12 cellular contexts compared by ENCODE assay signal in genomic region chr18:31513189-31513907, GRCh38. TPM values are rescaled to one million over a fixed set of nuclear protein-coding genes. Genes with fewer than 3 reads are reported as not detected.
DNase-seq lines count a peak whose midpoint lies in the region; ATAC-seq, FAIRE-seq and TF ChIP-seq lines count a peak whose summit lies in the region.
"Had no signal": no experiment of that assay in that cellular context is flagged by ENCODE, and none has a peak within 500 bp of the region (broad histone marks: within the 10 kb centered on the region; RNA-seq: fewer than 3 reads in every experiment).

No MANE protein-coding gene starts in this region.

- H3K14ac ChIP-seq in H1 (ENCODE audit: insufficient read length): no peak overlapping the region

- H3K27me3 Mint-ChIP-seq in Caco-2 (ENCODE audit: insufficient read depth, unreplicated experiment): no peaks in the 10 kb centered on the region

- BruUV-seq in Caco-2 (replicated peaks; lab: Mats Ljungman, UMichigan): no TSS peak

- TF ChIP-seq CTCF in Caco-2 (IDR thresholded peaks at IDR 0.05; ENCODE audit: insufficient read depth in 1 of 2, low read depth in 1 of 2, low read length in 1 of 2, severe bottlenecking in 1 of 2, unreplicated experiment in 1 of 2) (no peak), H1 (IDR thresholded peaks at IDR 0.05; ENCODE audit: control extremely low read depth in 1 of 3, insufficient read depth in 1 of 3, low read depth in 1 of 3, low read length in 3 of 3) (no peak)

- no peak overlapping the region for H3K27ac ChIP-seq in H1 (ENCODE audit: low read depth, low read length)
- H3K27ac ChIP-seq in mesodermal cell (ENCODE audit: low read depth, low read length, severe bottlenecking): peak overlapping the region; percentile 91

- no peak overlapping the region for H3K4me2 ChIP-seq in H1 (ENCODE audit: insufficient read depth in 1 of 2, low read depth in 2 of 2, low read length in 2 of 2)

- no peak overlapping the region for H2AFZ ChIP-seq in H1 (ENCODE audit: low read length)

- DNase-seq in Caco-2 (peak; percentile 49 to 52), LoVo (ENCODE audit: low spot score) (peak; percentile 82), H1 (ENCODE audit: low read depth in 1 of 2, low spot score in 2 of 2) (no peak), NCI-H446 (lab: John Stamatoyannopoulos, UW) (no peak)
- DNase-seq in stimulated activated CD4-positive, alpha-beta T cell treated with anti-CD3 and anti-CD28 coated beads, Interleukin-12 subunit alpha, Interleukin-12 subunit beta, amount 100 ng/mL, for 4 hours: no peak
- DNase-seq in activated CD4-positive, alpha-beta T cell treated with anti-CD3 and anti-CD28 coated beads, Interleukin-2, amount 50 U/mL, for 48 hours: no peak
- DNase-seq: activated naive CD4-positive, alpha-beta T cell; GF-D8; NCI-H69 had no signal

- H4K91ac ChIP-seq in H1 (replicated peaks; ENCODE audit: insufficient read length, low read length): no peak overlapping the region

- no peaks in the 10 kb centered on the region for H3K9me3 Mint-ChIP-seq in Caco-2 (ENCODE audit: unreplicated experiment)
- H3K9me3 Mint-ChIP-seq: stimulated activated memory B cell treated with anti-CD40 and anti-IgM and Interleukin-4, amounts not matched to agents 10 μg/mL and 1 μg/mL and 100 μg/mL, for 72 hours had no signal

- no peak overlapping the region for H3K18ac ChIP-seq in H1 (ENCODE audit: extremely low read depth, low read length)

- ATAC-seq in HG02981 (IDR thresholded peaks at IDR 0.05; ENCODE audit: unreplicated experiment): no peak
- ATAC-seq: stimulated activated memory B cell treated with anti-CD40 and anti-IgM and Interleukin-4, amounts not matched to agents 10 μg/mL and 1 μg/mL and 100 μg/mL, for 72 hours had no signal

- no peaks in the 10 kb centered on the region for H3K36me3 Mint-ChIP-seq in Caco-2 (ENCODE audit: insufficient read depth, unreplicated experiment)
- H3K36me3 Mint-ChIP-seq: stimulated activated memory B cell treated with anti-CD40 and anti-IgM and Interleukin-4, amounts not matched to agents 10 μg/mL and 1 μg/mL and 100 μg/mL, for 72 hours had no signal

- peak overlapping the region; percentile 58 for H3K4me3 Mint-ChIP-seq in Caco-2 (ENCODE audit: unreplicated experiment)
- H3K4me3 Mint-ChIP-seq: stimulated activated memory B cell treated with anti-CD40 and anti-IgM and Interleukin-4, amounts not matched to agents 10 μg/mL and 1 μg/mL and 100 μg/mL, for 72 hours had no signal

- TF ChIP-seq EP300 in H1 (IDR thresholded peaks at IDR 0.05; ENCODE audit: borderline replicate concordance in 1 of 2, low read depth in 2 of 2, low read length in 2 of 2): no peak

- no peak overlapping the region for H2BK20ac ChIP-seq in H1 (ENCODE audit: low read length)

- H3K23me2 ChIP-seq in H1 (ENCODE audit: low read depth, low read length): no peaks in the 10 kb centered on the region; the same call in 1 of the 2 replicates

- intact Hi-C loops in Caco-2 (cut with micrococcal nuclease; ENCODE audit: unreplicated experiment): loop anchor here (2.0 to 5.0 kb wide), 5 partner anchors 15 to 306 kb away; partner anchors contain the start of gene DSG2

- WGBS in H1 (ENCODE audit: extremely low coverage in 1 of 2, insufficient coverage in 1 of 2, insufficient read length in 1 of 2, insufficient replicate concordance in 2 of 2, low coverage in 1 of 2, low lambda C conversion rate in 2 of 2, missing lambda C conversion rate in 1 of 2), 2 experiments: 79% methylated on average over 3 of the region's 3 CpGs; no CpG with 5 or more reads in 1 of the 2 experiments
- WGBS in mesodermal cell (ENCODE audit: insufficient coverage in 2 of 2), 2 experiments: 0 to 45% methylated on average over 1 to 3 of the region's 3 CpGs

- POLR2A ChIA-PET in Caco-2 (lab: Charles Lee): no interaction called here
- POLR2A ChIA-PET in H1 (lab: Charles Lee; ENCODE audit: partially characterized antibody): interaction anchor here (0.6 kb wide), 2 partner anchors 80 to 1859 kb away, joined by 3 read pairs; no protein-coding TSS in a partner anchor

- H3K9me3 ChIP-seq in Caco-2 (no peaks in the 10 kb centered on the region), H1 (ENCODE audit: insufficient read depth in 2 of 2, low read depth in 1 of 2, low read length in 1 of 2) (no peaks in the 10 kb centered on the region), mesodermal cell (ENCODE audit: control insufficient read depth, low read length) (no peaks in the 10 kb centered on the region)

- H4K5ac ChIP-seq in H1 (ENCODE audit: insufficient read length, low read depth, low read length): no peak overlapping the region

- H2AK5ac ChIP-seq in H1 (ENCODE audit: low read depth, low read length): no peak overlapping the region

- no peak overlapping the region for H2BK12ac ChIP-seq in H1 (ENCODE audit: low read depth, low read length)

- peaks cover 21% of the 10 kb centered on the region for H3K79me1 ChIP-seq in H1 (ENCODE audit: low read depth, low read length)

- H3K36me3 ChIP-seq in Caco-2 (ENCODE audit: control insufficient read depth, insufficient read depth, low read length) (no peaks in the 10 kb centered on the region), H1 (ENCODE audit: control insufficient read depth in 2 of 4, insufficient read depth in 4 of 4, low read length in 3 of 4) (peaks cover 0 to 3% (median 0%) of the 10 kb centered on the region in 4 experiments; a peak in 2 of 8 replicates), mesodermal cell (ENCODE audit: control insufficient read depth, insufficient read depth, low read length) (no peaks in the 10 kb centered on the region)

- H3K4me1 ChIP-seq in Caco-2: peaks cover 44% of the 10 kb centered on the region
- H3K4me1 ChIP-seq in H1 (replicated peaks in 1 of 4; ENCODE audit: control insufficient read depth in 3 of 4, insufficient read depth in 4 of 4, low read length in 3 of 4): peaks cover 0 to 14% (median 6%) of the 10 kb centered on the region in 4 experiments; a peak in 4 of 7 replicates
- H3K4me1 ChIP-seq in mesodermal cell (ENCODE audit: control insufficient read depth, insufficient read depth, low read length, poor library complexity, severe bottlenecking): peaks cover 42% of the 10 kb centered on the region

- CTCF ChIA-PET in Caco-2 (lab: Charles Lee) (interaction anchor here (1.4 kb wide), 1 partner anchor 89 kb away, joined by 5 read pairs; no protein-coding TSS in a partner anchor), H1 (lab: Charles Lee; ENCODE audit: partially characterized antibody) (interaction anchor here (1.0 to 2.9 kb wide), 6 partner anchors 11 to 514 kb away, joined by 3 to 12 read pairs (median 4); no protein-coding TSS in a partner anchor)

- TF ChIP-seq RAD21 in H1 (IDR thresholded peaks at IDR 0.05 in 1 of 2, conservative IDR thresholded peaks at IDR 0.05 in 1 of 2; ENCODE audit: low read depth in 2 of 2, low read length in 2 of 2): no peak

- H3K27me3 ChIP-seq in Caco-2 (replicated peaks; ENCODE audit: control insufficient read depth, insufficient read depth, low read length): no peaks in the 10 kb centered on the region
- no peaks in the 10 kb centered on the region for H3K27me3 ChIP-seq in H1 (replicated peaks in 1 of 4; ENCODE audit: control insufficient read depth in 3 of 4, extremely low read depth in 1 of 4, insufficient read depth in 3 of 4, low read length in 3 of 4)

- H3K27ac Mint-ChIP-seq in Caco-2 (ENCODE audit: unreplicated experiment): peak overlapping the region; percentile 44
- H3K27ac Mint-ChIP-seq: stimulated activated memory B cell treated with anti-CD40 and anti-IgM and Interleukin-4, amounts not matched to agents 10 μg/mL and 1 μg/mL and 100 μg/mL, for 72 hours had no signal

- no peak for FAIRE-seq in H1 (lab: Jason Lieb, UNC)

- no peak for TF ChIP-seq POLR2A in H1 (IDR thresholded peaks at IDR 0.05; ENCODE audit: control extremely low read depth in 1 of 2, low read depth in 2 of 2, low read length in 2 of 2)

- peaks cover 3 to 8% of the 10 kb centered on the region in 2 experiments for H4K20me1 ChIP-seq in H1 (replicated peaks in 1 of 2; ENCODE audit: control insufficient read depth in 1 of 2, insufficient read depth in 2 of 2, low read length in 2 of 2)

- H4K8ac ChIP-seq in H1 (ENCODE audit: extremely low read depth, insufficient read depth, low read length): no peak overlapping the region

- H3K79me2 ChIP-seq in H1 (ENCODE audit: control insufficient read depth in 1 of 2, insufficient read depth in 2 of 2, low read length in 2 of 2): peaks cover 2 to 94% of the 10 kb centered on the region in 2 experiments; a peak in 3 of 4 replicates

- H3K4me3 ChIP-seq in Caco-2 (ENCODE audit: low read depth, low read length) (no peak overlapping the region), H1 (ENCODE audit: extremely low read depth in 1 of 4, insufficient read depth in 2 of 4, low read depth in 3 of 4, low read length in 4 of 4) (no peak overlapping the region), mesodermal cell (ENCODE audit: extremely low read depth, insufficient read depth, low read length, poor library complexity, severe bottlenecking) (no peak overlapping the region)

- peaks cover 20% of the 10 kb centered on the region for H3K4me1 Mint-ChIP-seq in Caco-2 (ENCODE audit: low read depth, unreplicated experiment)
- H3K4me1 Mint-ChIP-seq: stimulated activated memory B cell treated with anti-CD40 and anti-IgM and Interleukin-4, amounts not matched to agents 10 μg/mL and 1 μg/mL and 100 μg/mL, for 72 hours had no signal

- no peak overlapping the region for H2BK5ac ChIP-seq in H1 (ENCODE audit: low read depth, low read length)

- no peak overlapping the region for H3K4ac ChIP-seq in H1 (replicated peaks; ENCODE audit: insufficient read length, low read depth, low read length)

- H3K23ac ChIP-seq in H1 (ENCODE audit: insufficient read length): no peak overlapping the region

- no peak overlapping the region for H3K56ac ChIP-seq in H1 (replicated peaks; ENCODE audit: insufficient read length, low read depth, low read length)

- no peak overlapping the region for H2BK120ac ChIP-seq in H1 (replicated peaks; ENCODE audit: low read depth, low read length)

- no peak overlapping the region for H2BK15ac ChIP-seq in H1 (ENCODE audit: low read length)

- no peak overlapping the region for H3K9ac ChIP-seq in H1 (replicated peaks in 1 of 4; ENCODE audit: extremely low read depth in 1 of 4, low read depth in 3 of 4, low read length in 3 of 4)

TF ChIP-seq in H1, 55 proteins besides CTCF, POLR2A, EP300 and RAD21 (continues in another document):
- TF ChIP-seq CEBPB (IDR thresholded peaks at IDR 0.05; ENCODE audit: low read depth, low read length) (no peak), JUND (IDR thresholded peaks at IDR 0.05; ENCODE audit: low read length) (peak; percentile 80; the same call in 1 of the 2 replicates)

RNA-seq across cellular contexts. Expression of gene DSG2, which starts 15.4 kb away (rescaled TPM):
- total RNA-seq in Caco-2 (2022): 32.1 and 33.6 TPM in 2 replicates
- total RNA-seq in H1 (2021; fragmentation: NEBNext Ultra II Directional; extraction: Animal tissue kit (Norgen Biotek cat#: 25700)): 138 and 144 TPM in 2 replicates
- polyA plus RNA-seq in H1 (2011; rRNA removed): 37.4 and 60.1 TPM in 2 replicates
- 69.1 TPM for polyA plus RNA-seq in H1 (2011; cell fraction: cytosol; rRNA removed)
- 34.8 TPM for polyA plus RNA-seq in H1 (2011; cell fraction: nucleus; rRNA removed)
- 56.1 to 88.2 TPM (median 73.0 TPM) in 4 replicates for polyA plus RNA-seq in H1 (2012, experiment 1 of 2)
- 3.9 TPM for polyA plus RNA-seq in H1 (2012, experiment 2 of 2)
- 178 TPM for polyA plus RNA-seq in H1 (2013, experiment 1 of 2)
- 179 TPM for polyA plus RNA-seq in H1 (2013, experiment 2 of 2)
- polyA minus RNA-seq in H1 (2011; rRNA and poly(A)+ RNA removed): 86.2 and 137 TPM in 2 replicates
- 57.0 TPM for polyA minus RNA-seq in H1 (2011; cell fraction: cytosol; rRNA and poly(A)+ RNA removed)
- polyA minus RNA-seq in H1 (2011; cell fraction: nucleus; rRNA and poly(A)+ RNA removed): 48.2 TPM
- 108 TPM for polyA plus RNA-seq in mesodermal cell (2013, experiment 1 of 2)
- 133 TPM for polyA plus RNA-seq in mesodermal cell (2013, experiment 2 of 2)

Comparison
In these comparisons a context has a peak if more than half of its experiments do, and no peak if none do; other contexts are left out.
1. DNase-seq: peak in Caco-2 (2 of 2) and LoVo (single experiment); none in H1 (0 of 2), stimulated activated CD4-positive, alpha-beta T cell treated with anti-CD3 and anti-CD28 coated beads, Interleukin-12 subunit alpha, Interleukin-12 subunit beta, amount 100 ng/mL, for 4 hours (single experiment), activated CD4-positive, alpha-beta T cell treated with anti-CD3 and anti-CD28 coated beads, Interleukin-2, amount 50 U/mL, for 48 hours (0 of 2) and NCI-H446 (0 of 2).